Comparison of ENCODE assay signal across 1 cellular context in genomic region chr10:73501651-73502050, GRCh38.
TF ChIP-seq lines count a peak whose summit lies in the region.

No MANE protein-coding gene starts in this region.

TF ChIP-seq in K562, 482 proteins besides CTCF, POLR2A, EP300 and RAD21 (continued from another document and continues in another):
- TF ChIP-seq SFPQ (IDR thresholded peaks at IDR 0.05; ENCODE audit: low read depth, low read length) (no peak), SNIP1 (IDR thresholded peaks at IDR 0.05; ENCODE audit: low read depth) (no peak), ZNF140 (CRISPR knock-in tag; IDR thresholded peaks at IDR 0.05) (no peak), CBX2 (IDR thresholded peaks at IDR 0.05; ENCODE audit: insufficient read depth, low read length, poor library complexity, severe bottlenecking) (no peak), BCL6 (CRISPR knock-in tag; IDR thresholded peaks at IDR 0.05) (no peak), NCOA4 (IDR thresholded peaks at IDR 0.05; ENCODE audit: partially characterized antibody) (no peak), PCBP1 (IDR thresholded peaks at IDR 0.05; ENCODE audit: low read depth, low read length, poor library complexity, severe bottlenecking) (no peak), MGA (IDR thresholded peaks at IDR 0.05) (no peak), TCF3 (CRISPR knock-in tag; IDR thresholded peaks at IDR 0.05) (no peak), EP400 (IDR thresholded peaks at IDR 0.05) (0 out of 2 replicates have a peak, but pooled peaks have one; percentile 3), TRIM25 (IDR thresholded peaks at IDR 0.05; ENCODE audit: borderline replicate concordance) (no peak), MTA1 (IDR thresholded peaks at IDR 0.05; ENCODE audit: borderline replicate concordance) (no peak), TCF7L2 (IDR thresholded peaks at IDR 0.05; ENCODE audit: low read depth, low read length) (no peak), HNRNPLL (IDR thresholded peaks at IDR 0.05; ENCODE audit: low read depth, low read length, poor library complexity, severe bottlenecking) (no peak), PTTG1 (tag; IDR thresholded peaks at IDR 0.05; ENCODE audit: low read depth) (no peak), ZNF696 (CRISPR knock-in tag; conservative IDR thresholded peaks at IDR 0.05) (no peak), TCFL5 (CRISPR knock-in tag; conservative IDR thresholded peaks at IDR 0.05) (no peak), RBM17 (IDR thresholded peaks at IDR 0.05; ENCODE audit: borderline replicate concordance, low read depth, low read length) (no peak), CXXC5 (CRISPR knock-in tag; IDR thresholded peaks at IDR 0.05) (no peak), CC2D1A (IDR thresholded peaks at IDR 0.05) (no peak), ZNF668 (CRISPR knock-in tag; IDR thresholded peaks at IDR 0.05) (no peak), PATZ1 (CRISPR knock-in tag; IDR thresholded peaks at IDR 0.05; ENCODE audit: borderline replicate concordance) (no peak), ZNF655 (CRISPR knock-in tag; IDR thresholded peaks at IDR 0.05) (no peak), ZNF830 (CRISPR knock-in tag; IDR thresholded peaks at IDR 0.05) (no peak)
- TF ChIP-seq, protein P1, sequence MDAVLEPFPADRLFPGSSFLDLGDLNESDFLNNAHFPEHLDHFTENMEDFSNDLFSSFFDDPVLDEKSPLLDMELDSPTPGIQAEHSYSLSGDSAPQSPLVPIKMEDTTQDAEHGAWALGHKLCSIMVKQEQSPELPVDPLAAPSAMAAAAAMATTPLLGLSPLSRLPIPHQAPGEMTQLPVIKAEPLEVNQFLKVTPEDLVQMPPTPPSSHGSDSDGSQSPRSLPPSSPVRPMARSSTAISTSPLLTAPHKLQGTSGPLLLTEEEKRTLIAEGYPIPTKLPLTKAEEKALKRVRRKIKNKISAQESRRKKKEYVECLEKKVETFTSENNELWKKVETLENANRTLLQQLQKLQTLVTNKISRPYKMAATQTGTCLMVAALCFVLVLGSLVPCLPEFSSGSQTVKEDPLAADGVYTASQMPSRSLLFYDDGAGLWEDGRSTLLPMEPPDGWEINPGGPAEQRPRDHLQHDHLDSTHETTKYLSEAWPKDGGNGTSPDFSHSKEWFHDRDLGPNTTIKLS (IDR thresholded peaks at IDR 0.05; ENCODE audit: borderline replicate concordance, low read depth): no peak
- TF ChIP-seq, protein P2, sequence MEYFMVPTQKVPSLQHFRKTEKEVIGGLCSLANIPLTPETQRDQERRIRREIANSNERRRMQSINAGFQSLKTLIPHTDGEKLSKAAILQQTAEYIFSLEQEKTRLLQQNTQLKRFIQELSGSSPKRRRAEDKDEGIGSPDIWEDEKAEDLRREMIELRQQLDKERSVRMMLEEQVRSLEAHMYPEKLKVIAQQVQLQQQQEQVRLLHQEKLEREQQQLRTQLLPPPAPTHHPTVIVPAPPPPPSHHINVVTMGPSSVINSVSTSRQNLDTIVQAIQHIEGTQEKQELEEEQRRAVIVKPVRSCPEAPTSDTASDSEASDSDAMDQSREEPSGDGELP (CRISPR knock-in tag; IDR thresholded peaks at IDR 0.05; ENCODE audit: borderline replicate concordance): no peak
- TF ChIP-seq, protein P3, sequence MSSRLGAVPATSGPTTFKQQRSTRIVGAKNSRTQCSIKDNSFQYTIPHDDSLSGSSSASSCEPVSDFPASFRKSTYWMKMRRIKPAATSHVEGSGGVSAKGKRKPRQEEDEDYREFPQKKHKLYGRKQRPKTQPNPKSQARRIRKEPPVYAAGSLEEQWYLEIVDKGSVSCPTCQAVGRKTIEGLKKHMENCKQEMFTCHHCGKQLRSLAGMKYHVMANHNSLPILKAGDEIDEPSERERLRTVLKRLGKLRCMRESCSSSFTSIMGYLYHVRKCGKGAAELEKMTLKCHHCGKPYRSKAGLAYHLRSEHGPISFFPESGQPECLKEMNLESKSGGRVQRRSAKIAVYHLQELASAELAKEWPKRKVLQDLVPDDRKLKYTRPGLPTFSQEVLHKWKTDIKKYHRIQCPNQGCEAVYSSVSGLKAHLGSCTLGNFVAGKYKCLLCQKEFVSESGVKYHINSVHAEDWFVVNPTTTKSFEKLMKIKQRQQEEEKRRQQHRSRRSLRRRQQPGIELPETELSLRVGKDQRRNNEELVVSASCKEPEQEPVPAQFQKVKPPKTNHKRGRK (tag; IDR thresholded peaks at IDR 0.05): no peak
